In the genomic region with DNA sequence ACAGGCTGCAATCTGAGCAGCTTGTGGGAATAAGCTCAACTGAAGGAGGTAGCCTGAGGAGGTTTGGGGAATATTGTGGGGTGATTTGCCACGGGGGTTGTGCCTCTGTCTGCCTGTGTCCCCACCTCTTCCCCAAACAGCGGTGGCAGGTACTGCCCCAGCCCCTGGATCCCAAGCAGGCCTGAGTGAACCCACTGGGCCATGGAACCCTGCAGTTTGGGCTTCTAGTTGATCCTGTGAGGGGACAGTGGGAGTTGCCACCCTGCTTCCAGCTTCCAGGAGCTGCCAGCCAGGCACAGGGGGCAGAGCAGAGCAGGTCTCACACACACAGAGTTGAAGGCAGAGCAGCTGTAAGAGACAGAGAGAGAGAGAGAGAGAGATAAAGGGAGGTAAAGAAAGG, we compare ENCODE assay signal across 20 cellular contexts.
"Had no signal": no experiment of that assay in that cellular context is flagged by ENCODE, and none has a peak within 500 bp of the region (broad histone marks: within the 10 kb centered on the region; RNA-seq: fewer than 3 reads in every experiment).

No MANE protein-coding gene starts in this region.

- H3K4me3 Mint-ChIP-seq: activated CD4-positive, alpha-beta T cell treated with anti-CD3 and anti-CD28 coated beads, Interleukin-2, amount 10 ng/mL, durations not matched to agents 7 days and 5 days; activated CD8-positive, alpha-beta T cell treated with anti-CD3 and anti-CD28 coated beads, Interleukin-2, amount 10 ng/mL, durations not matched to agents 7 days and 5 days; activated T-helper 17 cell treated with anti-CD3 and anti-CD28 coated beads, Interleukin-2, amount 50 U/mL, for 72 hours; memory B cell; neural progenitor cell; type B pancreatic cell had no signal

- H2AFZ ChIP-seq: neural progenitor cell had no signal

- H3K4me3 ChIP-seq: dorsolateral prefrontal cortex, gastroesophageal sphincter, neural progenitor cell, prostate gland, testis had no signal

- H3K4me2 ChIP-seq: neural progenitor cell had no signal

- H3K4me1 Mint-ChIP-seq: activated CD4-positive, alpha-beta T cell treated with anti-CD3 and anti-CD28 coated beads, Interleukin-2, amount 10 ng/mL, durations not matched to agents 7 days and 5 days; activated T-helper 17 cell treated with anti-CD3 and anti-CD28 coated beads, Interleukin-2, amount 50 U/mL, for 72 hours; memory B cell; naive B cell had no signal

- H3K27me3 Mint-ChIP-seq: activated CD4-positive, alpha-beta T cell treated with anti-CD3 and anti-CD28 coated beads, Interleukin-2, amount 10 ng/mL, durations not matched to agents 7 days and 5 days; activated T-helper 17 cell treated with anti-CD3 and anti-CD28 coated beads, Interleukin-2, amount 50 U/mL, for 72 hours; type B pancreatic cell had no signal

- H3K36me3 Mint-ChIP-seq: activated naive CD4-positive, alpha-beta T cell treated with anti-CD3 and anti-CD28 coated beads, Interleukin-2, amount 50 U/mL, for 72 hours; memory B cell; naive B cell; neural progenitor cell; type B pancreatic cell had no signal

- H3K27ac ChIP-seq: brain microvascular endothelial cell, dorsolateral prefrontal cortex, epithelial cell of prostate, gastroesophageal sphincter, neural progenitor cell, prostate gland, testis, WERI-Rb-1 had no signal

- DNase-seq: activated CD4-positive, alpha-beta T cell treated with anti-CD3 and anti-CD28 coated beads, Interleukin-2, amount 10 ng/mL, durations not matched to agents 7 days and 5 days; activated CD4-positive, CD25-positive, alpha-beta regulatory T cell treated with anti-CD3 and anti-CD28 coated beads, Interleukin-2, amount 50 U/mL, for 72 hours; activated CD8-positive, alpha-beta T cell treated with anti-CD3 and anti-CD28 coated beads, Interleukin-2, amount 10 ng/mL, durations not matched to agents 7 days and 5 days; brain microvascular endothelial cell; central memory CD4-positive, alpha-beta T cell; hypothalamus; naive B cell; stimulated activated CD4-positive, alpha-beta T cell treated with anti-CD3 and anti-CD28 coated beads, Interleukin-12 subunit alpha, Interleukin-12 subunit beta, amount 100 ng/mL, for 4 hours; stimulated activated CD4-positive, alpha-beta T cell treated with anti-CD3 and anti-CD28 coated beads, Interleukin-4, amount 100 ng/mL, for 4 hours; testis; WERI-Rb-1 had no signal

- H3K9me3 Mint-ChIP-seq: activated CD4-positive, alpha-beta T cell treated with anti-CD3 and anti-CD28 coated beads, Interleukin-2, amount 10 ng/mL, durations not matched to agents 7 days and 5 days; activated naive CD4-positive, alpha-beta T cell treated with anti-CD3 and anti-CD28 coated beads, Interleukin-2, amount 50 U/mL, for 72 hours; activated T-helper 17 cell treated with anti-CD3 and anti-CD28 coated beads, Interleukin-2, amount 50 U/mL, for 72 hours; memory B cell; type B pancreatic cell had no signal

- H3K27me3 ChIP-seq: brain microvascular endothelial cell, gastroesophageal sphincter, neural progenitor cell, testis had no signal

- ATAC-seq: activated CD8-positive, alpha-beta T cell treated with anti-CD3 and anti-CD28 coated beads, Interleukin-2, amount 10 ng/mL, durations not matched to agents 7 days and 5 days; activated naive CD4-positive, alpha-beta T cell treated with anti-CD3 and anti-CD28 coated beads, Interleukin-2, amount 50 U/mL, for 72 hours; activated T-helper 17 cell treated with anti-CD3 and anti-CD28 coated beads, Interleukin-2, amount 50 U/mL, for 72 hours; gastroesophageal sphincter had no signal

- H3K9ac ChIP-seq: neural progenitor cell had no signal

- H3K36me3 ChIP-seq: brain microvascular endothelial cell, gastroesophageal sphincter, neural progenitor cell, prostate gland, WERI-Rb-1 had no signal

- H3K4me1 ChIP-seq: neural progenitor cell, prostate gland, testis had no signal

- H3K27ac Mint-ChIP-seq: activated CD4-positive, alpha-beta T cell treated with anti-CD3 and anti-CD28 coated beads, Interleukin-2, amount 10 ng/mL, durations not matched to agents 7 days and 5 days; activated CD8-positive, alpha-beta T cell treated with anti-CD3 and anti-CD28 coated beads, Interleukin-2, amount 10 ng/mL, durations not matched to agents 7 days and 5 days; activated naive CD4-positive, alpha-beta T cell treated with anti-CD3 and anti-CD28 coated beads, Interleukin-2, amount 50 U/mL, for 72 hours; activated T-helper 17 cell treated with anti-CD3 and anti-CD28 coated beads, Interleukin-2, amount 50 U/mL, for 72 hours; memory B cell; naive B cell; neural progenitor cell; type B pancreatic cell had no signal

- H3K9me3 ChIP-seq: gastroesophageal sphincter, prostate gland, testis had no signal
